Comparison of ENCODE assay signal across 1 cellular context in genomic region chr1:227899820-227900449, GRCh38.
TF ChIP-seq lines count a peak whose summit lies in the region.

No MANE protein-coding gene starts in this region.

TF ChIP-seq in K562, 482 proteins besides CTCF, POLR2A, EP300 and RAD21:
- no peak for TF ChIP-seq PHF21A (IDR thresholded peaks at IDR 0.05; ENCODE audit: borderline replicate concordance, low read depth)
- TF ChIP-seq ZNF740 (CRISPR knock-in tag; IDR thresholded peaks at IDR 0.05) = 0 out of 2 replicates have a peak, but pooled peaks have one; percentile 43
- TF ChIP-seq ZNF740 (tag; IDR thresholded peaks at IDR 0.05) = no peak
